8 cellular contexts compared by ENCODE assay signal in the genomic region with DNA sequence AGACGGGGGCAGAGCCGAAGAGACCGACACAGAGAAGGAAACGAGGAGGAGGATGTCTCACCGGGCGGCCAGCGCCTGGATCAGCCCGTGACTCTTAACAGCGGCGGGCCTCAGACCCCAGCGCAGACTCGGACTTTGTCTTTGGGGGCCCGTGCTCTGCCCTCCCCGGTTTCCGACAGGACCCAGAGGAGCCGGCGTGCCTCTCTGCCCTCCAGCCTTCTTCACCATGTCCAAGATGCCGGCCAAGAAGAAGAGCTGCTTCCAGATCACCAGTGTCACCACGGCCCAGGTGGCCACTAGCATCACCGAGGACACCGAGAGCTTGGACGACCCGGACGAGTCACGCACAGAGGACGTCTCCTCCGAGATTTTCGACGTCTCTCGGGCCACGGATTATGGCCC. TPM values are rescaled to one million over a fixed set of nuclear protein-coding genes. Genes with fewer than 3 reads are reported as not detected.
DNase-seq lines count a peak whose midpoint lies in the region; ATAC-seq and TF ChIP-seq lines count a peak whose summit lies in the region.

No MANE protein-coding gene starts in this region.

- peak overlapping the region; percentile 51 for H3K18ac ChIP-seq in IMR-90 (ENCODE audit: low read depth, low read length)

- TF ChIP-seq CTCF in IMR-90 (conservative IDR thresholded peaks at IDR 0.05; ENCODE audit: low read depth, low read length) = no peak

- H3K56ac ChIP-seq in IMR-90 (ENCODE audit: extremely low read depth, insufficient read depth, low read length) = peak overlapping the region; percentile 97

- H3K23ac ChIP-seq in IMR-90 (ENCODE audit: low read depth, low read length) = peak overlapping the region; percentile 99

- H3K4me1 ChIP-seq in ES-I3 (ENCODE audit: insufficient read depth, low read length) = peaks cover 8% of the 10 kb centered on the region; the same call in 1 of the 2 replicates
- no peaks in the 10 kb centered on the region for H3K4me1 ChIP-seq in IMR-90 (ENCODE audit: control insufficient read depth, insufficient read depth, low read length)
- H3K4me1 ChIP-seq in mucosa of stomach (ENCODE audit: control insufficient read depth, insufficient read depth, low read length) = no peaks in the 10 kb centered on the region

- 2% methylated on average over 9 of the region's 31 CpGs; no CpG with 5 or more reads in 1 of the 2 experiments for WGBS in IMR-90 (ENCODE audit: extremely low coverage in 2 of 2, insufficient read length in 1 of 2), 2 experiments

- DNase-seq in IMR-90 = no peak
- peak in 10 of 61 donors; percentile 45 to 69 (median 58) for DNase-seq in caudate nucleus (lab: John Stamatoyannopoulos, UW)
- no peak for DNase-seq in AG20443 (ENCODE audit: low spot score)
- DNase-seq in effector CD4-positive, alpha-beta T cell = no peak
- no peak for DNase-seq in H4 (ENCODE audit: low spot score)

- peak overlapping the region; percentile 76 for H3K4me3 ChIP-seq in IMR-90 (ENCODE audit: insufficient read depth, low read depth, low read length)
- H3K4me3 ChIP-seq in mucosa of stomach (ENCODE audit: low read length) = peak overlapping the region; percentile 95

- CTCF ChIA-PET in IMR-90 (lab: Yijun Ruan, JAX) = interaction anchor here (0.7 to 1.3 kb wide), 5 partner anchors 85 to 186 kb away, joined by 3 to 5 read pairs (median 3); no protein-coding TSS in a partner anchor

- peak overlapping the region; percentile 61; the same call in 2 of the 3 replicates for H2BK15ac ChIP-seq in IMR-90 (ENCODE audit: low read depth, low read length)

- ATAC-seq in IMR-90 (ENCODE audit: low read depth) (no peak), GM18519 (IDR thresholded peaks at IDR 0.05; ENCODE audit: low FRiP score, unreplicated experiment) (no peak)

- H3K36me3 ChIP-seq in ES-I3 (ENCODE audit: insufficient read depth, low read length) (no peaks in the 10 kb centered on the region), IMR-90 (ENCODE audit: control insufficient read depth, insufficient read depth, low read length) (peaks cover 6% of the 10 kb centered on the region), mucosa of stomach (ENCODE audit: control insufficient read depth, insufficient read depth, low read length) (no peaks in the 10 kb centered on the region)

- peaks cover 4 to 6% of the 10 kb centered on the region in 2 experiments; a peak in 3 of 4 replicates for H3K79me1 ChIP-seq in IMR-90 (ENCODE audit: low read depth in 1 of 2, low read length in 2 of 2)

- H2AK5ac ChIP-seq in IMR-90 (ENCODE audit: low read depth, low read length) = peak overlapping the region; percentile 72

- H4K91ac ChIP-seq in IMR-90 (ENCODE audit: insufficient read depth, low read depth, low read length) = peak overlapping the region; percentile 71

- H3K14ac ChIP-seq in IMR-90 (replicated peaks; ENCODE audit: low read depth, low read length) = peak overlapping the region; percentile 96

- in situ Hi-C loops in IMR-90 (cut with MboI; ENCODE audit: low sequenced_read_pairs) = loop anchor here (5.0 kb wide), 1 partner anchor 182 kb away; no protein-coding TSS in a partner anchor

- H2BK5ac ChIP-seq in IMR-90 (ENCODE audit: low read depth, low read length, poor library complexity, severe bottlenecking) = peak overlapping the region; percentile 95

- H3K27ac ChIP-seq in IMR-90 (ENCODE audit: insufficient read depth, low read length) = peak overlapping the region; percentile 97
- H3K27ac ChIP-seq in caudate nucleus (ENCODE audit: low read depth, low read length) = peak overlapping the region; percentile 99

- TF ChIP-seq RAD21 in IMR-90 (IDR thresholded peaks at IDR 0.05; ENCODE audit: low read length) = peak; percentile 6; the same call in 1 of the 2 replicates

- dilution Hi-C loops in IMR-90 (cut with HindIII; ENCODE audit: low sequenced_read_pairs, unreplicated experiment) = no loop called here

- H3K9me3 ChIP-seq in ES-I3 (ENCODE audit: control insufficient read depth, insufficient read depth, low read length) = no peaks in the 10 kb centered on the region
- H3K9me3 ChIP-seq in IMR-90 (ENCODE audit: control insufficient read depth, insufficient read depth, low read length) = no peaks in the 10 kb centered on the region
- no peaks in the 10 kb centered on the region for H3K9me3 ChIP-seq in mucosa of stomach (ENCODE audit: control insufficient read depth, low read length)

- H3K9ac ChIP-seq in ES-I3 (ENCODE audit: low read depth, low read length) (peak overlapping the region; percentile 84), IMR-90 (ENCODE audit: low read depth, low read length) (peak overlapping the region; percentile 94), mucosa of stomach (ENCODE audit: low read length) (peak overlapping the region; percentile 97)

- H4K8ac ChIP-seq in IMR-90 (ENCODE audit: low read depth in 2 of 2, low read length in 2 of 2) = peak overlapping the region; percentile 54 to 66; a peak in 2 of 4 replicates

- H2BK120ac ChIP-seq in IMR-90 (ENCODE audit: low read depth, low read length) = peak overlapping the region; percentile 55

- TF ChIP-seq POLR2A in IMR-90 (IDR thresholded peaks at IDR 0.05; ENCODE audit: low read depth, low read length) = peak; percentile 69

- H3K4me2 ChIP-seq in IMR-90 (ENCODE audit: low read depth, low read length) = peak overlapping the region; percentile 63

- H2BK20ac ChIP-seq in IMR-90 (ENCODE audit: low read depth, low read length) = no peak overlapping the region

- H3K9me1 ChIP-seq in IMR-90 (ENCODE audit: insufficient read depth, low read length) = no peaks in the 10 kb centered on the region

- POLR2A ChIA-PET in IMR-90 (lab: Charles Lee; ENCODE audit: unreplicated experiment) = interaction anchor here (0.6 to 1.2 kb wide), 8 partner anchors 49 to 362 kb away, joined by 3 to 9 read pairs (median 6); no protein-coding TSS in a partner anchor

- intact Hi-C loops in IMR-90 (cut with micrococcal nuclease) = loop anchor here (2.0 kb wide), 1 partner anchor 472 kb away; no protein-coding TSS in a partner anchor

- TSS peak; percentile 8 for BruUV-seq in IMR-90 (replicated peaks; lab: Mats Ljungman, UMichigan)

- peak overlapping the region; percentile 92 for H2AFZ ChIP-seq in IMR-90 (replicated peaks; ENCODE audit: low read length, poor library complexity)

- H3K27me3 ChIP-seq in IMR-90 (ENCODE audit: control insufficient read depth, insufficient read depth, low read length) (no peaks in the 10 kb centered on the region), mucosa of stomach (ENCODE audit: control insufficient read depth, insufficient read depth, low read length) (no peaks in the 10 kb centered on the region)

- peak overlapping the region; percentile 91 for H3K4ac ChIP-seq in IMR-90 (ENCODE audit: low read depth, low read length)

- peaks cover 47% of the 10 kb centered on the region for H4K20me1 ChIP-seq in IMR-90 (ENCODE audit: insufficient read depth, low read length)

- peak overlapping the region; percentile 99 for H2AK9ac ChIP-seq in IMR-90 (replicated peaks; ENCODE audit: low read depth, low read length, poor library complexity)

- peak overlapping the region; percentile 3; the same call in 1 of the 2 replicates for H4K5ac ChIP-seq in IMR-90 (ENCODE audit: low read depth, low read length)

TF ChIP-seq in IMR-90, 13 proteins besides CTCF, POLR2A, EP300 and RAD21:
- peak; percentile 27; the same call in 1 of the 2 replicates for TF ChIP-seq BHLHE40 (IDR thresholded peaks at IDR 0.05; ENCODE audit: low read depth, low read length)
- TF ChIP-seq CHD1 (IDR thresholded peaks at IDR 0.05; ENCODE audit: low read depth, low read length) = peak; percentile 37; the same call in 1 of the 2 replicates
- no peak for TF ChIP-seq FOS (IDR thresholded peaks at IDR 0.05; ENCODE audit: low read depth, low read length)

RNA-seq across cellular contexts. Expression of gene TSC22D2, which starts 1.0 kb away (rescaled TPM):
- 12.2 and 15.8 TPM in 2 replicates for total RNA-seq in IMR-90 (2012; rRNA removed)
- polyA plus RNA-seq in IMR-90 (2012; rRNA removed) = 16.7 and 20.5 TPM in 2 replicates
- polyA plus RNA-seq in IMR-90 (2012; cell fraction: cytosol; rRNA removed) = 6.3 and 8.5 TPM in 2 replicates
- polyA plus RNA-seq in IMR-90 (2012; cell fraction: nucleus; rRNA removed; ENCODE audit: low replicate concordance) = 8.2 and 33.9 TPM in 2 replicates
- 5.8 and 7.2 TPM in 2 replicates for total RNA-seq in H4 (2014; rRNA removed; shearing (Covaris generic))
